In the genomic region with DNA sequence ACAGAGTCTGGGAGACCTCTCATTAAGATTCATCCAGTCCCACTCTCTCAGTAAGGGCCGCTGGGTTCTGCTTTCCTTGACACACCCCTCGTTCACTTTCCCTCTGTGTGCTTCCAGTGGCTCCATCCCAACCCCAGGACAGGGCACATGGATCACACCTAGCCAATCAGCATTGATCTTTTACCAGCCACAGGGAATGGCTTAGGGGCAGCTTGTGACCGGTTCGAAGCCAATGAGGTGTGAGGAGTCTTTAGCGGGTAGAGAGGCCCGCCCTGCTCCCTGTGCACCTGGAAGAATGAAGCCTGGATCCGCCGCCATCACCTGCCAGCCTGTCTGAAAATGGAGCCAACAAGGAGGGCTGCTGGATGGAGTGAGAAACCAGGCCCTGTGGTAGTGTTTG, we compare ENCODE assay signal across 19 cellular contexts. TPM values are rescaled to one million over a fixed set of nuclear protein-coding genes. Genes with fewer than 3 reads are reported as not detected.
DNase-seq lines count a peak whose midpoint lies in the region; ATAC-seq and TF ChIP-seq lines count a peak whose summit lies in the region.
"Had no signal": no experiment of that assay in that cellular context is flagged by ENCODE, and none has a peak within 500 bp of the region (broad histone marks: within the 10 kb centered on the region; RNA-seq: fewer than 3 reads in every experiment).

No MANE protein-coding gene starts in this region.

- no peaks in the 10 kb centered on the region for H3K9me2 ChIP-seq in SK-N-SH

- CTCF ChIA-PET in SK-N-SH (lab: Yijun Ruan, JAX), result no interaction called here

- no peaks in the 10 kb centered on the region for H3F3A ChIP-seq in SK-N-SH (replicated peaks; ENCODE audit: insufficient read depth)

- H3K27ac ChIP-seq in SK-N-SH (ENCODE audit: low read depth in 2 of 2, low read length in 1 of 2) (no peak overlapping the region), breast epithelium (no peak overlapping the region)
- H3K27ac ChIP-seq: C4-2B, GM23248 had no signal

- no peak overlapping the region for H3K9ac ChIP-seq in SK-N-SH
- H3K9ac ChIP-seq: GM23248 had no signal

- no peaks in the 10 kb centered on the region for H3K79me2 ChIP-seq in SK-N-SH (ENCODE audit: insufficient read depth)

- intact Hi-C loops in breast epithelium (cut with DNase I; ENCODE audit: low total_unique reads), result no loop called here

- TF ChIP-seq POLR2A in breast epithelium (IDR thresholded peaks at IDR 0.05), result no peak

- TF ChIP-seq CTCF in SK-N-SH (IDR thresholded peaks at IDR 0.05), result no peak
- TF ChIP-seq CTCF in breast epithelium (IDR thresholded peaks at IDR 0.05), result no peak

- H3K4me1 ChIP-seq in SK-N-SH (ENCODE audit: control insufficient read depth in 1 of 2, insufficient read depth in 2 of 2, low read depth in 1 of 2, low read length in 1 of 2), result no peaks in the 10 kb centered on the region
- H3K4me1 ChIP-seq in breast epithelium, result no peaks in the 10 kb centered on the region

- no peak overlapping the region for H3K4me2 ChIP-seq in SK-N-SH

- no peaks in the 10 kb centered on the region for H3K27me3 ChIP-seq in H7 (ENCODE audit: control insufficient read depth, insufficient read depth, low read length)
- H3K27me3 ChIP-seq in SK-N-SH (ENCODE audit: insufficient read depth), result peaks cover 27% of the 10 kb centered on the region; the same call in 1 of the 2 replicates
- no peaks in the 10 kb centered on the region for H3K27me3 ChIP-seq in breast epithelium

- H3K4me3 ChIP-seq in H7 (ENCODE audit: insufficient read depth, low read depth, low read length) (no peak overlapping the region), SK-N-SH (ENCODE audit: low read depth in 2 of 2, low read length in 1 of 2) (no peak overlapping the region), breast epithelium (no peak overlapping the region)
- H3K4me3 ChIP-seq: GM23248 had no signal

- H3K9me3 ChIP-seq in SK-N-SH (no peaks in the 10 kb centered on the region), breast epithelium (no peaks in the 10 kb centered on the region)

- no peaks in the 10 kb centered on the region for H4K20me1 ChIP-seq in SK-N-SH (ENCODE audit: insufficient read depth)

- no peak for TF ChIP-seq EP300 in SK-N-SH (IDR thresholded peaks at IDR 0.05; ENCODE audit: borderline replicate concordance in 1 of 2, low read depth in 1 of 2, low read length in 1 of 2)

- WGBS in SK-N-SH (ENCODE audit: low lambda C conversion rate), result 26% methylated on average over 4 of the region's 8 CpGs

- DNase-seq in H7 (peak; percentile 47), SK-N-SH (peak; percentile 19), iPS-NIHi7 (ENCODE audit: extremely low spot score) (peak; percentile 26), breast epithelium (ENCODE audit: low spot score in 2 of 2) (no peak), nucleus accumbens (lab: John Stamatoyannopoulos, UW) (no peak), activated gamma-delta T cell treated with Interleukin-2 at 50 U/mL for 16 hours (no peak)
- DNase-seq: ACHN, DMS79 treated with DMSO at 0.1 percent for 48 hours, GM23248, NCI-H1092, NCI-H1694 treated with DMSO at 0.1 percent for 48 hours, NCI-H2227 treated with DMSO at 0.1 percent for 48 hours, NCI-H510A treated with DMSO at 0.1 percent for 48 hours, NCI-H82, OCI-M1, Right ventricle myocardium superior, T-helper 1 cell had no signal

- no peaks in the 10 kb centered on the region for H3K36me3 ChIP-seq in H7 (replicated peaks; ENCODE audit: control insufficient read depth, insufficient read depth, low read length)
- no peaks in the 10 kb centered on the region for H3K36me3 ChIP-seq in SK-N-SH (replicated peaks in 1 of 2; ENCODE audit: control insufficient read depth in 1 of 2, insufficient read depth in 2 of 2, low read length in 1 of 2)
- no peaks in the 10 kb centered on the region for H3K36me3 ChIP-seq in breast epithelium

- no peak for TF ChIP-seq RAD21 in SK-N-SH (IDR thresholded peaks at IDR 0.05; ENCODE audit: low read length)

- H2AFZ ChIP-seq in SK-N-SH (ENCODE audit: low read depth), result no peak overlapping the region
- H2AFZ ChIP-seq: GM23248 had no signal

- POLR2A ChIA-PET in SK-N-SH (lab: Yijun Ruan, JAX), result no interaction called here

- no peak for ATAC-seq in HG03565 (IDR thresholded peaks at IDR 0.05; ENCODE audit: unreplicated experiment)

TF ChIP-seq in SK-N-SH, 30 proteins besides CTCF, POLR2A, EP300 and RAD21:
- TF ChIP-seq SMC3 (IDR thresholded peaks at IDR 0.05; ENCODE audit: low read depth, low read length), result no peak
- TF ChIP-seq EZH2phosphoT487 (IDR thresholded peaks at IDR 0.05; ENCODE audit: borderline replicate concordance, low read depth), result no peak
- TF ChIP-seq, protein P1, sequence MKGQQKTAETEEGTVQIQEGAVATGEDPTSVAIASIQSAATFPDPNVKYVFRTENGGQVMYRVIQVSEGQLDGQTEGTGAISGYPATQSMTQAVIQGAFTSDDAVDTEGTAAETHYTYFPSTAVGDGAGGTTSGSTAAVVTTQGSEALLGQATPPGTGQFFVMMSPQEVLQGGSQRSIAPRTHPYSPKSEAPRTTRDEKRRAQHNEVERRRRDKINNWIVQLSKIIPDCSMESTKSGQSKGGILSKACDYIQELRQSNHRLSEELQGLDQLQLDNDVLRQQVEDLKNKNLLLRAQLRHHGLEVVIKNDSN (IDR thresholded peaks at IDR 0.05; ENCODE audit: borderline replicate concordance, low read depth), result peak; percentile 23; the same call in 1 of the 2 replicates

RNA-seq across cellular contexts. Expression of gene OVOL2, which starts 35.2 kb away (rescaled TPM):
- 3.3 and 7.8 TPM in 2 replicates for total RNA-seq in H7 (2014; rRNA removed; shearing (Covaris generic))
- polyA plus RNA-seq in SK-N-SH (2012; rRNA removed), result not detected in 2 replicates
- not detected in 2 replicates for polyA plus RNA-seq in SK-N-SH (2012; cell fraction: cytosol; rRNA removed)
- not detected in 2 replicates for polyA plus RNA-seq in SK-N-SH (2012; cell fraction: nucleus; rRNA removed)
- total RNA-seq in breast epithelium, result 10 to 100 TPM in 2 of 3 donors, not detected in 1; 21.0 to 34.1 TPM
- total RNA-seq: GM23248, Right ventricle myocardium superior had no signal
- polyA plus RNA-seq: GM23248 had no signal

RNA-seq across cellular contexts. Expression of gene KAT14, which starts 44.8 kb away (rescaled TPM):
- 25.4 and 28.8 TPM in 2 replicates for total RNA-seq in H7 (2014; rRNA removed; shearing (Covaris generic))
- 7.3 and 8.6 TPM in 2 replicates for polyA plus RNA-seq in SK-N-SH (2012; rRNA removed)
- 8.0 and 8.8 TPM in 2 replicates for polyA plus RNA-seq in SK-N-SH (2012; cell fraction: cytosol; rRNA removed)
- 5.7 and 8.1 TPM in 2 replicates for polyA plus RNA-seq in SK-N-SH (2012; cell fraction: nucleus; rRNA removed)
- 10 to 100 TPM; 11.1 to 17.4 (median 14.9) TPM for total RNA-seq in breast epithelium

RNA-seq across cellular contexts. Expression of gene PET117, which starts 44.8 kb away (rescaled TPM):
- 17.2 and 22.3 TPM in 2 replicates for total RNA-seq in H7 (2014; rRNA removed; shearing (Covaris generic))
- 12.6 and 13.5 TPM in 2 replicates for polyA plus RNA-seq in SK-N-SH (2012; rRNA removed)
- 18.8 and 24.2 TPM in 2 replicates for polyA plus RNA-seq in SK-N-SH (2012; cell fraction: cytosol; rRNA removed)
- polyA plus RNA-seq in SK-N-SH (2012; cell fraction: nucleus; rRNA removed), result 5.7 and 6.5 TPM in 2 replicates
- total RNA-seq in breast epithelium, result 10 to 100 TPM; 12.3 to 13.8 (median 13.6) TPM

Comparison
In these comparisons a context has a peak if more than half of its experiments do, and no peak if none do; other contexts are left out.
1. DNase-seq: peak in H7 (single experiment), SK-N-SH (single experiment) and iPS-NIHi7 (single experiment); none in breast epithelium (0 of 2), nucleus accumbens (0 of 56) and activated gamma-delta T cell treated with Interleukin-2 at 50 U/mL for 16 hours (single experiment).